Comparison of ENCODE assay signal across 19 cellular contexts in genomic region chr3:138257986-138258385, GRCh38.
"Had no signal": no experiment of that assay in that cellular context is flagged by ENCODE, and none has a peak within 500 bp of the region (broad histone marks: within the 10 kb centered on the region; RNA-seq: fewer than 3 reads in every experiment).

No MANE protein-coding gene starts in this region.

- DNase-seq: cortex of kidney; dorsolateral prefrontal cortex; effector memory CD4-positive, alpha-beta T cell; glutamatergic neuron; left cardiac atrium; left ventricle myocardium superior; mesenchymal stem cell; midbrain; right lobe of liver; stimulated activated CD4-positive, alpha-beta T cell treated with anti-CD3 and anti-CD28 coated beads, Interleukin-4, amount 100 ng/mL, for 24 hours; stimulated activated naive B cell treated with anti-CD40 and anti-IgM and Interleukin-4, amounts not matched to agents 10 μg/mL and 1 μg/mL and 100 μg/mL, for 72 hours; stimulated activated naive CD8-positive, alpha-beta T cell treated with anti-CD3 and anti-CD28 coated beads, Interleukin-15, amount 100 ng/mL, for 72 hours; testis; transverse colon had no signal

- H3K27me3 Mint-ChIP-seq: natural killer cell treated with Interleukin-12 subunit alpha and Interleukin-12 subunit beta and Interleukin-15 and Interleukin-18, amount 100 ng/mL, for 72 hours; stimulated activated naive B cell treated with anti-CD40 and anti-IgM and Interleukin-4, amounts not matched to agents 10 μg/mL and 1 μg/mL and 100 μg/mL, for 72 hours; stimulated activated naive CD8-positive, alpha-beta T cell treated with anti-CD3 and anti-CD28 coated beads, Interleukin-15, amount 100 ng/mL, for 72 hours had no signal

- H3K4me3 Mint-ChIP-seq: natural killer cell treated with Interleukin-12 subunit alpha and Interleukin-12 subunit beta and Interleukin-15 and Interleukin-18, amount 100 ng/mL, for 72 hours; stimulated activated naive B cell treated with anti-CD40 and anti-IgM and Interleukin-4, amounts not matched to agents 10 μg/mL and 1 μg/mL and 100 μg/mL, for 72 hours; stimulated activated naive CD8-positive, alpha-beta T cell treated with anti-CD3 and anti-CD28 coated beads, Interleukin-15, amount 100 ng/mL, for 72 hours had no signal

- H3K27me3 ChIP-seq: dorsolateral prefrontal cortex, gastroesophageal sphincter, right lobe of liver, testis, transverse colon had no signal

- H3K27ac Mint-ChIP-seq: natural killer cell treated with Interleukin-12 subunit alpha and Interleukin-12 subunit beta and Interleukin-15 and Interleukin-18, amount 100 ng/mL, for 72 hours; stimulated activated naive B cell treated with anti-CD40 and anti-IgM and Interleukin-4, amounts not matched to agents 10 μg/mL and 1 μg/mL and 100 μg/mL, for 72 hours; stimulated activated naive CD8-positive, alpha-beta T cell treated with anti-CD3 and anti-CD28 coated beads, Interleukin-15, amount 100 ng/mL, for 72 hours had no signal

- H3K9me3 Mint-ChIP-seq: natural killer cell treated with Interleukin-12 subunit alpha and Interleukin-12 subunit beta and Interleukin-15 and Interleukin-18, amount 100 ng/mL, for 72 hours; stimulated activated naive B cell treated with anti-CD40 and anti-IgM and Interleukin-4, amounts not matched to agents 10 μg/mL and 1 μg/mL and 100 μg/mL, for 72 hours; stimulated activated naive CD8-positive, alpha-beta T cell treated with anti-CD3 and anti-CD28 coated beads, Interleukin-15, amount 100 ng/mL, for 72 hours had no signal

- H3K9me3 ChIP-seq: gastroesophageal sphincter, prostate gland, right lobe of liver, testis, transverse colon had no signal

- H3K27ac ChIP-seq: dorsolateral prefrontal cortex, gastroesophageal sphincter, parathyroid adenoma, prostate gland, right lobe of liver, testis, transverse colon had no signal

- ATAC-seq: esophagus mucosa; gastroesophageal sphincter; left cardiac atrium; left ventricle myocardium superior; natural killer cell treated with Interleukin-12 subunit alpha and Interleukin-12 subunit beta and Interleukin-15 and Interleukin-18, amount 100 ng/mL, for 72 hours; stimulated activated naive B cell treated with anti-CD40 and anti-IgM and Interleukin-4, amounts not matched to agents 10 μg/mL and 1 μg/mL and 100 μg/mL, for 72 hours; stimulated activated naive CD8-positive, alpha-beta T cell treated with anti-CD3 and anti-CD28 coated beads, Interleukin-15, amount 100 ng/mL, for 72 hours had no signal
